Comparison of ENCODE assay signal across 16 cellular contexts in the genomic region with DNA sequence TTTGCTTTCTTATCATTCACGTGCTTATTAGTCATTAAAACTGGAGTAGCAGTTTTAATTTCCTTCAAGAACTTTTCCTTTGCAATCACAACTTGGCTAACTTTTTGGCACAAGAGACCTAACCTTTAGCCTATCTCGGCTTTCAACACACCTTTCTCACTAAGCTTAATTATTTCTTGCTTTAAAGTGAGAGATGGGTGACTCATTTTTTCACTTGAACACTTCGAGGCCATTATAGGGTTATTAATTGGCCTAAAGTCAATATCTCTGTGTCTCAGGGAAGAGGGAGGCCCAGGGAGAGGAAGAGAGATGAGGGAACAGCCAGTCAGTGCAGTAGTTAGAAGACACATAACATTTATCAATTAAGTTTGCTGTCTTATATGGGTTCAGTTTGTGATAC.
DNase-seq lines count a peak whose midpoint lies in the region; TF ChIP-seq lines count a peak whose summit lies in the region.
"Had no signal": no experiment of that assay in that cellular context is flagged by ENCODE, and none has a peak within 500 bp of the region (broad histone marks: within the 10 kb centered on the region; RNA-seq: fewer than 3 reads in every experiment).

No MANE protein-coding gene starts in this region.

- DNase-seq in Caki2 (ENCODE audit: low read depth) (peak; percentile 4), PC-9 (peak in 1 of 2 experiments; percentile 44), hepatocyte (ENCODE audit: low spot score) (no peak), renal cortical epithelial cell (ENCODE audit: low read depth) (peak; percentile 91), NCI-H1436 (lab: John Stamatoyannopoulos, UW) (no peak), HuH-7 (ENCODE audit: low spot score) (no peak), DMS 273 (lab: John Stamatoyannopoulos, UW; ENCODE audit: unreplicated experiment) (no peak)
- DNase-seq: 8988T; AML-193; Caco-2; CD8-positive, alpha-beta memory T cell; DMS79; GOT3; H9 had no signal

- H3K4me2 ChIP-seq in PC-9 (no peak overlapping the region), hepatocyte (peak overlapping the region; percentile 22)
- H3K4me2 ChIP-seq: BLaER1 had no signal

- no peaks in the 10 kb centered on the region for H4K20me1 ChIP-seq in PC-9 (ENCODE audit: insufficient read depth)
- H4K20me1 ChIP-seq in hepatocyte (ENCODE audit: insufficient read depth, poor library complexity, severe bottlenecking): no peaks in the 10 kb centered on the region
- H4K20me1 ChIP-seq: BLaER1 had no signal

- H3K27me3 ChIP-seq in PC-9 (ENCODE audit: insufficient read depth, low read depth): no peaks in the 10 kb centered on the region
- H3K27me3 ChIP-seq in hepatocyte: no peaks in the 10 kb centered on the region
- H3K27me3 ChIP-seq: BLaER1 had no signal

- intact Hi-C loops in PC-9 (cut with micrococcal nuclease; ENCODE audit: unreplicated experiment): no loop called here

- CTCF ChIA-PET in PC-9 (lab: Charles Lee): no interaction called here

- H3K36me3 ChIP-seq in PC-9 (ENCODE audit: low read depth): no peaks in the 10 kb centered on the region
- H3K36me3 ChIP-seq in hepatocyte (replicated peaks; ENCODE audit: insufficient read depth, low read depth): no peaks in the 10 kb centered on the region
- H3K36me3 ChIP-seq: BLaER1 had no signal

- H3K27ac ChIP-seq in PC-9 (no peak overlapping the region), hepatocyte (peak overlapping the region; percentile 65)
- H3K27ac ChIP-seq: BLaER1 had no signal

- 62% methylated on average over 3 of the region's 3 CpGs for WGBS in hepatocyte (ENCODE audit: low lambda C conversion rate, missing lambda C conversion rate)

- no peaks in the 10 kb centered on the region for H3F3A ChIP-seq in PC-9 (ENCODE audit: insufficient read depth, low read depth)

- H3K9me3 ChIP-seq in PC-9 (ENCODE audit: insufficient read depth, low read depth) (no peaks in the 10 kb centered on the region; the same call in 1 of the 2 replicates), hepatocyte (ENCODE audit: low read depth) (no peaks in the 10 kb centered on the region)
- H3K9me3 ChIP-seq: BLaER1, Caco-2 had no signal

- TF ChIP-seq CTCF in PC-9 (conservative IDR thresholded peaks at IDR 0.05) (no peak), hepatocyte (IDR thresholded peaks at IDR 0.05; ENCODE audit: poor library complexity) (no peak)

- no peak overlapping the region for H3K4me3 ChIP-seq in PC-9
- no peak overlapping the region for H3K4me3 ChIP-seq in hepatocyte
- H3K4me3 ChIP-seq: BLaER1, GM12878 had no signal

- in situ Hi-C loops in Caki2 (cut with HindIII; ENCODE audit: low pct_unique_long_range_greater_than_20kb, low sequenced_read_pairs): no loop called here

- H3K4me1 ChIP-seq in PC-9 (replicated peaks; ENCODE audit: insufficient read depth) (no peaks in the 10 kb centered on the region), hepatocyte (ENCODE audit: insufficient read depth) (peaks cover 17% of the 10 kb centered on the region)
- H3K4me1 ChIP-seq: BLaER1 had no signal

- POLR2A ChIA-PET in PC-9 (lab: Charles Lee; ENCODE audit: unreplicated experiment): no interaction called here

- H3K79me2 ChIP-seq in PC-9 (ENCODE audit: low read depth) (no peaks in the 10 kb centered on the region), hepatocyte (no peaks in the 10 kb centered on the region)

- no peaks in the 10 kb centered on the region for H3K9me2 ChIP-seq in PC-9 (ENCODE audit: insufficient read depth)
- H3K9me2 ChIP-seq in hepatocyte (replicated peaks; ENCODE audit: insufficient read depth): no peaks in the 10 kb centered on the region

- no TSS peak for BruUV-seq in PC-9 (replicated peaks; lab: Mats Ljungman, UMichigan)

- peak overlapping the region; percentile 48; the same call in 1 of the 2 replicates for H2AFZ ChIP-seq in PC-9
- no peak overlapping the region for H2AFZ ChIP-seq in hepatocyte

Comparison
In these comparisons a context has a peak if more than half of its experiments do, and no peak if none do; other contexts are left out.
1. DNase-seq: peak in Caki2 (single experiment) and renal cortical epithelial cell (single experiment); none in hepatocyte (single experiment), NCI-H1436 (single experiment), HuH-7 (single experiment) and DMS 273 (single experiment).